Comparison of ENCODE assay signal across 1 cellular context in the genomic region with DNA sequence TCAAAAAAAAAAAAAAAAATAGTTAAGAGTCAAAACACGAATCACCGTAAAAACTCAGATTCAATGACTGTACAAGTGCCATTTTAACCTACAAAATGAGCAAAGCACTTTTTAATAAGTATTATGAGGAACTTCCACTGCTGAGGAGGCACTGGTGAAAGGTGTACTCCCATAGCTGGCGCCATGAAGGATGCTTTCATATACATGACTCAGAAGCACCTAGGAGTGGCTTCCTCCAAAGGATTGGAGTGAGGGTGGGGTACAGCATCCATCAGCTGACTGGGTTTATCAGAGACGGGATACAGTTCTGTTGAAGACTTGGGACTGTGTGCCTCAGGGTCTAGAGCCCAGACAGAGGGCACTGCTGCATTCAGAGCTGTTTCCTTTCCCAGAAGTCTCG.
TF ChIP-seq lines count a peak whose summit lies in the region.

No MANE protein-coding gene starts in this region.

TF ChIP-seq in WTC11, 78 proteins besides CTCF, POLR2A, EP300 and RAD21:
- TF ChIP-seq NR2C2 (CRISPR knock-in tag; IDR thresholded peaks at IDR 0.05) (no peak), RELA (CRISPR knock-in tag; IDR thresholded peaks at IDR 0.05; ENCODE audit: borderline replicate concordance) (no peak), HMGA2 (CRISPR knock-in tag; IDR thresholded peaks at IDR 0.05) (no peak)
